22 cellular contexts compared by ENCODE assay signal in the genomic region with DNA sequence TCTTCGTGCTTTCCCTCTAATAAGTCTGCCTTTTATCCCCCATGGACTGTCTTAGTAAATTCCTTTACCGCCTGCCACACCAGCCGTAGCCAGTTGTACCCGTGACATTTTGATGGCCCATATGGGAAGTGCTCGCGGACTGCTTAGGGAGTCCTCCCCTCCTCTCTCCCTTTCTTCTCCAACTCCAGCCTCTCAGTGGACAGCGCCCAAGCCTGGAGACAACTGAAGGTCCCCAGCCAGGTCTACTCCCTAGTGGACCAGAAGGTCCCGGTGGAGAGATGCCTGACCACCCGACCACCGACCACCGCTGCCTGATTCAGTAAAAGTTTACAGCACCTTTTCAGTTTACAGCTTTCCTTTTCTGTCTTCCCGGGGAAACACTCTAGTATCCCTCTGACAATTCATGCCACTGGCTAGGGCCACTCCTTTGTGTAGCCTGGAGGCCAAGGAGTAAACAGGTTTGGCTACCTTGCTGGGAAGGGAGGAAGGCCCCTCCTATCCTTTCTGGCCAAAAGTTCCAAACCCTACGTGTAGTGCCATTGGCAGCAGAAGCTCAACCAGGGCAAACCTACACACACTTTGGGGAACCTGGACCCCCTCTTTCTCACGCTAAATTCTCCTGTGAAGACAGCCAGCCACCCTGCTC. TPM values are rescaled to one million over a fixed set of nuclear protein-coding genes. Genes with fewer than 3 reads are reported as not detected.
DNase-seq lines count a peak whose midpoint lies in the region; ATAC-seq, FAIRE-seq and TF ChIP-seq lines count a peak whose summit lies in the region.
"Had no signal": no experiment of that assay in that cellular context is flagged by ENCODE, and none has a peak within 500 bp of the region (broad histone marks: within the 10 kb centered on the region; RNA-seq: fewer than 3 reads in every experiment).

No MANE protein-coding gene starts in this region.

- CTCF ChIA-PET in Caco-2 (lab: Charles Lee) = no interaction called here
- CTCF ChIA-PET in PC-3 (lab: Charles Lee) = no interaction called here
- CTCF ChIA-PET in H1 (lab: Charles Lee; ENCODE audit: partially characterized antibody) = interaction anchor here (1.0 to 5.8 kb wide), 4 partner anchors 11 to 326 kb away, joined by 3 to 29 read pairs (median 4); no protein-coding TSS in a partner anchor
- CTCF ChIA-PET in activated CD4-positive, alpha-beta T cell treated with anti-CD3 and anti-CD28 coated beads, Interleukin-2, amount 10 ng/mL, durations not matched to agents 7 days and 5 days (lab: Charles Lee) = interaction anchor here (0.6 to 1.2 kb wide), 2 partner anchors 22 to 78 kb away, joined by 3 read pairs; no protein-coding TSS in a partner anchor

- H3K4me3 Mint-ChIP-seq in Caco-2 (ENCODE audit: unreplicated experiment) = peak overlapping the region; percentile 39
- no peak overlapping the region for H3K4me3 Mint-ChIP-seq in osteocyte (ENCODE audit: unreplicated experiment)
- no peak overlapping the region for H3K4me3 Mint-ChIP-seq in activated CD4-positive, alpha-beta T cell treated with anti-CD3 and anti-CD28 coated beads, Interleukin-2, amount 10 ng/mL, durations not matched to agents 7 days and 5 days
- H3K4me3 Mint-ChIP-seq: CD8-positive, alpha-beta memory T cell; H9 had no signal

- H3K36me3 Mint-ChIP-seq in Caco-2 (ENCODE audit: insufficient read depth, unreplicated experiment) = no peaks in the 10 kb centered on the region
- no peaks in the 10 kb centered on the region for H3K36me3 Mint-ChIP-seq in osteocyte (ENCODE audit: unreplicated experiment)
- H3K36me3 Mint-ChIP-seq in activated CD4-positive, alpha-beta T cell treated with anti-CD3 and anti-CD28 coated beads, Interleukin-2, amount 10 ng/mL, durations not matched to agents 7 days and 5 days (ENCODE audit: low read depth) = no peaks in the 10 kb centered on the region
- H3K36me3 Mint-ChIP-seq: CD8-positive, alpha-beta memory T cell had no signal

- no peak overlapping the region for H2BK5ac ChIP-seq in H1 (ENCODE audit: low read depth, low read length)

- intact Hi-C loops in Caco-2 (cut with micrococcal nuclease; ENCODE audit: unreplicated experiment) (no loop called here), PC-3 (cut with micrococcal nuclease) (no loop called here)

- H3K27me3 Mint-ChIP-seq in Caco-2 (ENCODE audit: insufficient read depth, unreplicated experiment) (no peaks in the 10 kb centered on the region), osteocyte (ENCODE audit: unreplicated experiment) (peaks cover 13% of the 10 kb centered on the region)
- H3K27me3 Mint-ChIP-seq in activated CD4-positive, alpha-beta T cell treated with anti-CD3 and anti-CD28 coated beads, Interleukin-2, amount 10 ng/mL, durations not matched to agents 7 days and 5 days = peaks cover 3% of the 10 kb centered on the region

- no peak for TF ChIP-seq RAD21 in H1 (IDR thresholded peaks at IDR 0.05 in 1 of 2, conservative IDR thresholded peaks at IDR 0.05 in 1 of 2; ENCODE audit: low read depth in 2 of 2, low read length in 2 of 2)

- H3K9ac ChIP-seq in PC-3 (ENCODE audit: low read length) (no peak overlapping the region), H1 (replicated peaks in 1 of 4; ENCODE audit: extremely low read depth in 1 of 4, low read depth in 3 of 4, low read length in 3 of 4) (no peak overlapping the region)
- H3K9ac ChIP-seq: BLaER1 treated with 17β-estradiol and CSF1 and Interleukin-3, amounts not matched to agents 10 nM and 100 nM had no signal

- H3K36me3 ChIP-seq in Caco-2 (ENCODE audit: control insufficient read depth, insufficient read depth, low read length) (no peaks in the 10 kb centered on the region), PC-3 (ENCODE audit: low read depth, low read length) (no peaks in the 10 kb centered on the region), H1 (ENCODE audit: control insufficient read depth in 2 of 4, insufficient read depth in 4 of 4, low read length in 3 of 4) (no peaks in the 10 kb centered on the region)
- H3K36me3 ChIP-seq: BLaER1 treated with 17β-estradiol and CSF1 and Interleukin-3, amounts not matched to agents 10 nM and 100 nM; Peyer's patch had no signal

- H3K4me1 Mint-ChIP-seq in Caco-2 (ENCODE audit: low read depth, unreplicated experiment) (peaks cover 7% of the 10 kb centered on the region), osteocyte (ENCODE audit: unreplicated experiment) (peaks cover 3% of the 10 kb centered on the region)
- H3K4me1 Mint-ChIP-seq in activated CD4-positive, alpha-beta T cell treated with anti-CD3 and anti-CD28 coated beads, Interleukin-2, amount 10 ng/mL, durations not matched to agents 7 days and 5 days = no peaks in the 10 kb centered on the region
- H3K4me1 Mint-ChIP-seq: CD8-positive, alpha-beta memory T cell had no signal

- H3K9me3 Mint-ChIP-seq in Caco-2 (ENCODE audit: unreplicated experiment) = peaks cover 18% of the 10 kb centered on the region
- H3K9me3 Mint-ChIP-seq in osteocyte (ENCODE audit: unreplicated experiment) = peaks cover 9% of the 10 kb centered on the region
- H3K9me3 Mint-ChIP-seq in activated CD4-positive, alpha-beta T cell treated with anti-CD3 and anti-CD28 coated beads, Interleukin-2, amount 10 ng/mL, durations not matched to agents 7 days and 5 days = peaks cover 3% of the 10 kb centered on the region
- H3K9me3 Mint-ChIP-seq: CD8-positive, alpha-beta memory T cell had no signal

- BruUV-seq in Caco-2 (replicated peaks; lab: Mats Ljungman, UMichigan) (no TSS peak), PC-3 (replicated peaks; lab: Mats Ljungman, UMichigan) (no TSS peak)

- H2BK15ac ChIP-seq in H1 (ENCODE audit: low read length) = no peak overlapping the region

- no peaks in the 10 kb centered on the region for H3K79me1 ChIP-seq in H1 (ENCODE audit: low read depth, low read length)

- no peak for TF ChIP-seq EP300 in H1 (IDR thresholded peaks at IDR 0.05; ENCODE audit: borderline replicate concordance in 1 of 2, low read depth in 2 of 2, low read length in 2 of 2)

- no peak overlapping the region for H2BK12ac ChIP-seq in H1 (ENCODE audit: low read depth, low read length)

- DNase-seq in Caco-2 = no peak
- peak; percentile 67 for DNase-seq in PC-3
- no peak for DNase-seq in H1 (ENCODE audit: low read depth in 1 of 2, low spot score in 2 of 2)
- peak; percentile 62 for DNase-seq in osteocyte (ENCODE audit: extremely low spot score, unreplicated experiment)
- no peak for DNase-seq in midbrain (lab: John Stamatoyannopoulos, UW)
- no peak for DNase-seq in activated CD4-positive, alpha-beta T cell treated with anti-CD3 and anti-CD28 coated beads, Interleukin-2, amount 10 ng/mL, durations not matched to agents 7 days and 5 days
- no peak for DNase-seq in pons (ENCODE audit: low spot score)
- DNase-seq: CD8-positive, alpha-beta memory T cell; H9; IMR-90; NCI-H1048; NCI-H1436; NCI-H1930; NCI-H2171; NCI-H526; Peyer's patch; SHP77 had no signal

- TF ChIP-seq POLR2A in H1 (IDR thresholded peaks at IDR 0.05; ENCODE audit: control extremely low read depth in 1 of 2, low read depth in 2 of 2, low read length in 2 of 2) = no peak

- no peak overlapping the region for H2BK120ac ChIP-seq in H1 (replicated peaks; ENCODE audit: low read depth, low read length)

- peak; percentile 68 for ATAC-seq in PC-3
- ATAC-seq: SK-N-SH treated with all-trans-retinoic acid at 6 μM for 48 hours had no signal

- no peaks in the 10 kb centered on the region for H3K27me3 ChIP-seq in Caco-2 (replicated peaks; ENCODE audit: control insufficient read depth, insufficient read depth, low read length)
- no peaks in the 10 kb centered on the region for H3K27me3 ChIP-seq in PC-3 (ENCODE audit: low read length)
- H3K27me3 ChIP-seq in H1 (replicated peaks in 1 of 4; ENCODE audit: control insufficient read depth in 3 of 4, extremely low read depth in 1 of 4, insufficient read depth in 3 of 4, low read length in 3 of 4) = no peaks in the 10 kb centered on the region
- H3K27me3 ChIP-seq: BLaER1 treated with 17β-estradiol and CSF1 and Interleukin-3, amounts not matched to agents 10 nM and 100 nM; Peyer's patch had no signal

- FAIRE-seq in H1 (lab: Jason Lieb, UNC) = no peak
- FAIRE-seq: D721Med had no signal

- H3K18ac ChIP-seq in H1 (ENCODE audit: extremely low read depth, low read length) = no peak overlapping the region

- 88% methylated on average over 14 of the region's 14 CpGs; no CpG with 5 or more reads in 1 of the 2 experiments for WGBS in H1 (ENCODE audit: extremely low coverage in 1 of 2, insufficient coverage in 1 of 2, insufficient read length in 1 of 2, insufficient replicate concordance in 2 of 2, low coverage in 1 of 2, low lambda C conversion rate in 2 of 2, missing lambda C conversion rate in 1 of 2), 2 experiments

- H3K4ac ChIP-seq in H1 (replicated peaks; ENCODE audit: insufficient read length, low read depth, low read length) = no peak overlapping the region

- H3K23ac ChIP-seq in H1 (ENCODE audit: insufficient read length) = no peak overlapping the region

- no peaks in the 10 kb centered on the region for H3F3A ChIP-seq in PC-3 (ENCODE audit: low read length, unreplicated experiment)

- POLR2A ChIA-PET in Caco-2 (lab: Charles Lee) = no interaction called here
- POLR2A ChIA-PET in PC-3 (lab: Charles Lee; ENCODE audit: unreplicated experiment) = no interaction called here
- POLR2A ChIA-PET in H1 (lab: Charles Lee; ENCODE audit: partially characterized antibody) = interaction anchor here (0.9 kb wide), 1 partner anchor 22 kb away, joined by 3 read pairs; no protein-coding TSS in a partner anchor
- POLR2A ChIA-PET in activated CD4-positive, alpha-beta T cell treated with anti-CD3 and anti-CD28 coated beads, Interleukin-2, amount 10 ng/mL, durations not matched to agents 7 days and 5 days (lab: Charles Lee) = no interaction called here

- H3K27ac ChIP-seq in PC-3 (ENCODE audit: low read length) (no peak overlapping the region), H1 (ENCODE audit: low read depth, low read length) (no peak overlapping the region)
- H3K27ac ChIP-seq: BLaER1 treated with 17β-estradiol and CSF1 and Interleukin-3, amounts not matched to agents 10 nM and 100 nM; Peyer's patch had no signal

- no peak overlapping the region for H2BK20ac ChIP-seq in H1 (ENCODE audit: low read length)

- H3K27ac Mint-ChIP-seq in Caco-2 (ENCODE audit: unreplicated experiment) = no peak overlapping the region
- H3K27ac Mint-ChIP-seq in osteocyte (ENCODE audit: unreplicated experiment) = no peak overlapping the region
- H3K27ac Mint-ChIP-seq in activated CD4-positive, alpha-beta T cell treated with anti-CD3 and anti-CD28 coated beads, Interleukin-2, amount 10 ng/mL, durations not matched to agents 7 days and 5 days = no peak overlapping the region
- H3K27ac Mint-ChIP-seq: CD8-positive, alpha-beta memory T cell; H9 had no signal

- no peaks in the 10 kb centered on the region for H3K23me2 ChIP-seq in H1 (ENCODE audit: low read depth, low read length)

- H4K20me1 ChIP-seq in PC-3 (ENCODE audit: low read length) (no peaks in the 10 kb centered on the region), H1 (replicated peaks in 1 of 2; ENCODE audit: control insufficient read depth in 1 of 2, insufficient read depth in 2 of 2, low read length in 2 of 2) (no peaks in the 10 kb centered on the region)
- H4K20me1 ChIP-seq: BLaER1 treated with 17β-estradiol and CSF1 and Interleukin-3, amounts not matched to agents 10 nM and 100 nM had no signal

- H2AFZ ChIP-seq in PC-3 (ENCODE audit: low read length) (0 out of 2 replicates have a peak overlapping the region, but pooled peaks have one; percentile 24), H1 (ENCODE audit: low read length) (no peak overlapping the region)

- H2AK5ac ChIP-seq in H1 (ENCODE audit: low read depth, low read length) = no peak overlapping the region

- no peaks in the 10 kb centered on the region for H3K4me1 ChIP-seq in Caco-2
- peaks cover 9% of the 10 kb centered on the region for H3K4me1 ChIP-seq in PC-3 (ENCODE audit: insufficient read depth, low read length)
- H3K4me1 ChIP-seq in H1 (replicated peaks in 1 of 4; ENCODE audit: control insufficient read depth in 3 of 4, insufficient read depth in 4 of 4, low read length in 3 of 4) = no peaks in the 10 kb centered on the region
- H3K4me1 ChIP-seq: Peyer's patch had no signal

- no peak overlapping the region for H4K5ac ChIP-seq in H1 (ENCODE audit: insufficient read length, low read depth, low read length)

- peak overlapping the region; percentile 57; the same call in 1 of the 2 replicates for H4K8ac ChIP-seq in H1 (ENCODE audit: extremely low read depth, insufficient read depth, low read length)

- H3K4me2 ChIP-seq in PC-3 (ENCODE audit: low read length) (peak overlapping the region; percentile 39; the same call in 1 of the 2 replicates), H1 (ENCODE audit: insufficient read depth in 1 of 2, low read depth in 2 of 2, low read length in 2 of 2) (no peak overlapping the region)
- H3K4me2 ChIP-seq: BLaER1 treated with 17β-estradiol and CSF1 and Interleukin-3, amounts not matched to agents 10 nM and 100 nM had no signal

- H3K79me2 ChIP-seq in PC-3 (ENCODE audit: low read length) (no peaks in the 10 kb centered on the region), H1 (ENCODE audit: control insufficient read depth in 1 of 2, insufficient read depth in 2 of 2, low read length in 2 of 2) (no peaks in the 10 kb centered on the region)

- H3K14ac ChIP-seq in H1 (ENCODE audit: insufficient read length) = no peak overlapping the region

- no peak overlapping the region for H4K91ac ChIP-seq in H1 (replicated peaks; ENCODE audit: insufficient read length, low read length)

- TF ChIP-seq CTCF in Caco-2 (IDR thresholded peaks at IDR 0.05; ENCODE audit: insufficient read depth in 1 of 2, low read depth in 1 of 2, low read length in 1 of 2, severe bottlenecking in 1 of 2, unreplicated experiment in 1 of 2) (no peak), PC-3 (conservative IDR thresholded peaks at IDR 0.05; ENCODE audit: low read depth, low read length) (no peak), H1 (IDR thresholded peaks at IDR 0.05; ENCODE audit: control extremely low read depth in 1 of 3, insufficient read depth in 1 of 3, low read depth in 1 of 3, low read length in 3 of 3) (no peak), osteocyte (IDR thresholded peaks at IDR 0.05) (no peak)

- H3K4me3 ChIP-seq in Caco-2 (ENCODE audit: low read depth, low read length) (no peak overlapping the region), PC-3 (ENCODE audit: low read length) (no peak overlapping the region), H1 (ENCODE audit: extremely low read depth in 1 of 4, insufficient read depth in 2 of 4, low read depth in 3 of 4, low read length in 4 of 4) (no peak overlapping the region)
- H3K4me3 ChIP-seq: BLaER1 treated with 17β-estradiol and CSF1 and Interleukin-3, amounts not matched to agents 10 nM and 100 nM; Peyer's patch had no signal

- no peaks in the 10 kb centered on the region; the same call in 1 of the 2 replicates for H3K9me3 ChIP-seq in Caco-2
- no peaks in the 10 kb centered on the region for H3K9me3 ChIP-seq in PC-3 (ENCODE audit: low read length)
- no peaks in the 10 kb centered on the region for H3K9me3 ChIP-seq in H1 (ENCODE audit: insufficient read depth in 2 of 2, low read depth in 1 of 2, low read length in 1 of 2)
- H3K9me3 ChIP-seq: Peyer's patch had no signal

- H3K56ac ChIP-seq in H1 (replicated peaks; ENCODE audit: insufficient read length, low read depth, low read length) = no peak overlapping the region

- no peaks in the 10 kb centered on the region for H3K9me2 ChIP-seq in PC-3 (replicated peaks; ENCODE audit: low read length)

RNA-seq across cellular contexts. Expression of a gene that starts 18.0 kb away (rescaled TPM):
- not detected in 2 replicates for total RNA-seq in Caco-2 (2022)
- not detected in 2 replicates for total RNA-seq in PC-3 (2014; rRNA removed)
- not detected in 2 replicates for total RNA-seq in H1 (2021; fragmentation: NEBNext Ultra II Directional; extraction: Animal tissue kit (Norgen Biotek cat#: 25700))
- polyA plus RNA-seq in H1 (2011; rRNA removed) = not detected in 2 replicates
- not detected for polyA plus RNA-seq in H1 (2011; cell fraction: cytosol; rRNA removed)
- polyA plus RNA-seq in H1 (2011; cell fraction: nucleus; rRNA removed) = not detected
- polyA plus RNA-seq in H1 (2012, experiment 1 of 2) = not detected in 4 replicates
- not detected for polyA plus RNA-seq in H1 (2012, experiment 2 of 2)
- not detected for polyA plus RNA-seq in H1 (2013, experiment 1 of 2)
- not detected for polyA plus RNA-seq in H1 (2013, experiment 2 of 2)
- not detected in 2 replicates for polyA minus RNA-seq in H1 (2011; rRNA and poly(A)+ RNA removed)
- polyA minus RNA-seq in H1 (2011; cell fraction: cytosol; rRNA and poly(A)+ RNA removed) = not detected
- polyA minus RNA-seq in H1 (2011; cell fraction: nucleus; rRNA and poly(A)+ RNA removed) = not detected
- not detected in 2 replicates for total RNA-seq in osteocyte
- not detected for total RNA-seq in activated CD4-positive, alpha-beta T cell treated with anti-CD3 and anti-CD28 coated beads, Interleukin-2, amount 10 ng/mL, durations not matched to agents 7 days and 5 days
- total RNA-seq: CD8-positive, alpha-beta memory T cell; H9; HT-29; IMR-90; M059J; Peyer's patch had no signal
- polyA plus RNA-seq: CD8-positive, alpha-beta memory T cell; IMR-90 had no signal

RNA-seq across cellular contexts. Expression of a gene that starts 29.8 kb away (rescaled TPM):
- total RNA-seq in Caco-2 (2022) (not detected in 2 replicates), PC-3 (2014; rRNA removed) (not detected in 2 replicates), osteocyte (not detected in 2 replicates)
- not detected in 2 replicates for total RNA-seq in H1 (2021; fragmentation: NEBNext Ultra II Directional; extraction: Animal tissue kit (Norgen Biotek cat#: 25700))
- not detected in 2 replicates for polyA plus RNA-seq in H1 (2011; rRNA removed)
- polyA plus RNA-seq in H1 (2011; cell fraction: cytosol; rRNA removed) = not detected
- not detected for polyA plus RNA-seq in H1 (2011; cell fraction: nucleus; rRNA removed)
- polyA plus RNA-seq in H1 (2012, experiment 1 of 2) = not detected in 4 replicates
- not detected for polyA plus RNA-seq in H1 (2012, experiment 2 of 2)
- not detected for polyA plus RNA-seq in H1 (2013, experiment 1 of 2)
- polyA plus RNA-seq in H1 (2013, experiment 2 of 2) = not detected
- not detected in 2 replicates for polyA minus RNA-seq in H1 (2011; rRNA and poly(A)+ RNA removed)
- polyA minus RNA-seq in H1 (2011; cell fraction: cytosol; rRNA and poly(A)+ RNA removed) = not detected
- not detected for polyA minus RNA-seq in H1 (2011; cell fraction: nucleus; rRNA and poly(A)+ RNA removed)
- total RNA-seq in activated CD4-positive, alpha-beta T cell treated with anti-CD3 and anti-CD28 coated beads, Interleukin-2, amount 10 ng/mL, durations not matched to agents 7 days and 5 days = not detected
- total RNA-seq: CD8-positive, alpha-beta memory T cell; H9; HT-29; IMR-90; M059J; Peyer's patch had no signal
- polyA plus RNA-seq: CD8-positive, alpha-beta memory T cell; IMR-90 had no signal

RNA-seq across cellular contexts. Expression of a gene that starts 40.6 kb away (rescaled TPM):
- total RNA-seq in Caco-2 (2022) = 11.4 and 14.2 TPM in 2 replicates
- 3.3 and 3.5 TPM in 2 replicates for total RNA-seq in PC-3 (2014; rRNA removed)
- 11.2 and 12.2 TPM in 2 replicates for total RNA-seq in H1 (2021; fragmentation: NEBNext Ultra II Directional; extraction: Animal tissue kit (Norgen Biotek cat#: 25700))
- polyA plus RNA-seq in H1 (2011; rRNA removed) = 2.2 and 4.0 TPM in 2 replicates
- 4.0 TPM for polyA plus RNA-seq in H1 (2011; cell fraction: cytosol; rRNA removed)
- polyA plus RNA-seq in H1 (2011; cell fraction: nucleus; rRNA removed) = 4.3 TPM
- 5.4 to 6.7 TPM (median 5.6 TPM) in 4 replicates for polyA plus RNA-seq in H1 (2012, experiment 1 of 2)
- polyA plus RNA-seq in H1 (2012, experiment 2 of 2) = 0.64 TPM
- polyA plus RNA-seq in H1 (2013, experiment 1 of 2) = 5.5 TPM
- polyA plus RNA-seq in H1 (2013, experiment 2 of 2) = 5.5 TPM
- 9.4 and 15.2 TPM in 2 replicates for polyA minus RNA-seq in H1 (2011; rRNA and poly(A)+ RNA removed)
- polyA minus RNA-seq in H1 (2011; cell fraction: cytosol; rRNA and poly(A)+ RNA removed) = 12.6 TPM
- 19.2 TPM for polyA minus RNA-seq in H1 (2011; cell fraction: nucleus; rRNA and poly(A)+ RNA removed)
- total RNA-seq in osteocyte = 16.5 and 17.0 TPM in 2 replicates
- total RNA-seq in activated CD4-positive, alpha-beta T cell treated with anti-CD3 and anti-CD28 coated beads, Interleukin-2, amount 10 ng/mL, durations not matched to agents 7 days and 5 days = 10 to 100 TPM; 11.4 to 13.1 TPM

Comparison
In these comparisons a context has a peak if more than half of its experiments do, and no peak if none do; other contexts are left out.
1. DNase-seq: peak in PC-3 (single experiment) and osteocyte (single experiment); none in Caco-2 (0 of 2), H1 (0 of 2), midbrain (single experiment), activated CD4-positive, alpha-beta T cell treated with anti-CD3 and anti-CD28 coated beads, Interleukin-2, amount 10 ng/mL, durations not matched to agents 7 days and 5 days (single experiment) and pons (single experiment).
2. CTCF ChIA-PET loops: an anchor here in H1 (1.0 to 5.8 kb wide) and activated CD4-positive, alpha-beta T cell treated with anti-CD3 and anti-CD28 coated beads, Interleukin-2, amount 10 ng/mL, durations not matched to agents 7 days and 5 days (0.6 to 1.2 kb wide); none called in Caco-2 and PC-3.